ENCODE assay signal across 20 cellular contexts in genomic region chr6:157632821-157633220, GRCh38.
DNase-seq lines count a peak whose midpoint lies in the region; ATAC-seq lines count a peak whose summit lies in the region.
"Had no signal": no experiment of that assay in that cellular context is flagged by ENCODE, and none has a peak within 500 bp of the region (broad histone marks: within the 10 kb centered on the region; RNA-seq: fewer than 3 reads in every experiment).

No MANE protein-coding gene starts in this region.

- intact Hi-C loops in sciatic nerve (cut with DNase I): no loop called here

- DNase-seq in Daoy (ENCODE audit: low read depth) (peak; percentile 54), amniotic stem cell (lab: John Stamatoyannopoulos, UW) (peak; percentile 70), fibroblast of the conjunctiva (ENCODE audit: low read depth) (peak; percentile 34), sciatic nerve (ENCODE audit: low spot score) (no peak), NCI-H2171 treated with DMSO at 0.1 percent for 48 hours (lab: John Stamatoyannopoulos, UW) (no peak)
- DNase-seq in activated CD4-positive, alpha-beta T cell treated with anti-CD3 and anti-CD28 coated beads, Interleukin-2, amount 50 U/mL, for 1 hour: no peak
- no peak for DNase-seq in activated T-cell treated with anti-CD3 and anti-CD28 coated beads, Interleukin-2, amount 50 U/mL, for 1 hour
- DNase-seq: activated CD4-positive, alpha-beta T cell treated with anti-CD3 and anti-CD28 coated beads, Interleukin-2, amount 10 ng/mL, durations not matched to agents 7 days and 5 days; activated naive CD8-positive, alpha-beta T cell treated with anti-CD3 and anti-CD28 coated beads, Interleukin-2, amount 10 ng/mL, durations not matched to agents 7 days and 5 days; erythroblast; lower lobe of right lung; natural killer cell; NCI-H1048; NCI-H345; right cardiac atrium; SJCRH30; stimulated activated CD4-positive, alpha-beta T cell treated with anti-CD3 and anti-CD28 coated beads, Interleukin-2, amount 100 ng/mL, for 48 hours; stimulated activated CD8-positive, alpha-beta memory T cell treated with anti-CD3 and anti-CD28 coated beads, Interleukin-4, amount 100 ng/mL, for 48 hours had no signal

- ATAC-seq in sciatic nerve (peak; percentile 62), HG02973 (IDR thresholded peaks at IDR 0.05; ENCODE audit: unreplicated experiment) (no peak)
- ATAC-seq: HepG2, lower lobe of right lung, natural killer cell, right cardiac atrium had no signal

Comparison
In these comparisons a context has a peak if more than half of its experiments do, and no peak if none do; other contexts are left out.
1. DNase-seq: peak in Daoy (single experiment), amniotic stem cell (single experiment) and fibroblast of the conjunctiva (single experiment); none in sciatic nerve (single experiment), activated CD4-positive, alpha-beta T cell treated with anti-CD3 and anti-CD28 coated beads, Interleukin-2, amount 50 U/mL, for 1 hour (single experiment), activated T-cell treated with anti-CD3 and anti-CD28 coated beads, Interleukin-2, amount 50 U/mL, for 1 hour (single experiment) and NCI-H2171 treated with DMSO at 0.1 percent for 48 hours (single experiment).